In genomic region chr16:67166035-67166882, GRCh38 we compare ENCODE assay signal across 1 cellular context.
TF ChIP-seq lines count a peak whose summit lies in the region.

No MANE protein-coding gene starts in this region.

TF ChIP-seq in GM12878, 131 proteins besides CTCF, POLR2A, EP300 and RAD21:
- TF ChIP-seq RAD51 (IDR thresholded peaks at IDR 0.05) (no peak), SMC3 (IDR thresholded peaks at IDR 0.05; ENCODE audit: borderline replicate concordance, low read length) (no peak), SIN3A (IDR thresholded peaks at IDR 0.05; ENCODE audit: low read depth, low read length) (no peak), ZBTB40 (IDR thresholded peaks at IDR 0.05; ENCODE audit: borderline replicate concordance) (no peak), SIX5 (IDR thresholded peaks at IDR 0.05; ENCODE audit: low read depth, low read length, severe bottlenecking) (no peak), SP1 (IDR thresholded peaks at IDR 0.05; ENCODE audit: low read depth, low read length) (no peak), CBX5 (IDR thresholded peaks at IDR 0.05; ENCODE audit: low read depth) (no peak), ZBED1 (IDR thresholded peaks at IDR 0.05; ENCODE audit: borderline replicate concordance) (no peak), ZNF384 (IDR thresholded peaks at IDR 0.05; ENCODE audit: borderline replicate concordance, low read depth, low read length) (no peak), POU2F2 (IDR thresholded peaks at IDR 0.05; ENCODE audit: borderline replicate concordance, low read depth, low read length) (no peak), FOXK2 (IDR thresholded peaks at IDR 0.05) (no peak), SKIL (IDR thresholded peaks at IDR 0.05; ENCODE audit: low read depth, poor library complexity, severe bottlenecking) (no peak), CREM (IDR thresholded peaks at IDR 0.05; ENCODE audit: low read depth) (no peak), E4F1 (IDR thresholded peaks at IDR 0.05; ENCODE audit: borderline replicate concordance, partially characterized antibody) (no peak), MLLT1 (IDR thresholded peaks at IDR 0.05) (peak; percentile 63), NR2F1 (conservative IDR thresholded peaks at IDR 0.05) (no peak), CREB1 (IDR thresholded peaks at IDR 0.05; ENCODE audit: low read depth) (no peak), IRF4 (IDR thresholded peaks at IDR 0.05; ENCODE audit: low read depth, low read length) (no peak), GATAD2B (conservative IDR thresholded peaks at IDR 0.05; ENCODE audit: low read depth) (no peak), SUZ12 (IDR thresholded peaks at IDR 0.05; ENCODE audit: unreplicated experiment) (no peak), RBBP5 (conservative IDR thresholded peaks at IDR 0.05) (no peak), CEBPZ (IDR thresholded peaks at IDR 0.05; ENCODE audit: low read depth, low read length) (no peak), IRF5 (IDR thresholded peaks at IDR 0.05; ENCODE audit: borderline replicate concordance) (no peak), ZNF274 (IDR thresholded peaks at IDR 0.05; ENCODE audit: insufficient read depth, insufficient read length) (no peak), KAT2A (conservative IDR thresholded peaks at IDR 0.05; ENCODE audit: control insufficient read depth, low read depth, low read length) (no peak), NBN (IDR thresholded peaks at IDR 0.05) (0 out of 2 replicates have a peak, but pooled peaks have one; percentile 33), TCF12 (IDR thresholded peaks at IDR 0.05; ENCODE audit: low read depth, low read length) (no peak), NFXL1 (IDR thresholded peaks at IDR 0.05; ENCODE audit: borderline replicate concordance) (no peak), GABPA (IDR thresholded peaks at IDR 0.05; ENCODE audit: low read depth) (no peak), DPF2 (IDR thresholded peaks at IDR 0.05) (0 out of 2 replicates have a peak, but pooled peaks have one; percentile 8), BCL3 (IDR thresholded peaks at IDR 0.05; ENCODE audit: borderline replicate concordance, insufficient read depth, low read depth, low read length, poor library complexity, severe bottlenecking) (no peak), CBX3 (IDR thresholded peaks at IDR 0.05; ENCODE audit: borderline replicate concordance, low read depth) (no peak), IKZF1 (conservative IDR thresholded peaks at IDR 0.05) (peak; percentile 72), IKZF2 (IDR thresholded peaks at IDR 0.05) (peak; percentile 63 to 71), RB1 (IDR thresholded peaks at IDR 0.05; ENCODE audit: borderline replicate concordance) (no peak)
